In the genomic region with DNA sequence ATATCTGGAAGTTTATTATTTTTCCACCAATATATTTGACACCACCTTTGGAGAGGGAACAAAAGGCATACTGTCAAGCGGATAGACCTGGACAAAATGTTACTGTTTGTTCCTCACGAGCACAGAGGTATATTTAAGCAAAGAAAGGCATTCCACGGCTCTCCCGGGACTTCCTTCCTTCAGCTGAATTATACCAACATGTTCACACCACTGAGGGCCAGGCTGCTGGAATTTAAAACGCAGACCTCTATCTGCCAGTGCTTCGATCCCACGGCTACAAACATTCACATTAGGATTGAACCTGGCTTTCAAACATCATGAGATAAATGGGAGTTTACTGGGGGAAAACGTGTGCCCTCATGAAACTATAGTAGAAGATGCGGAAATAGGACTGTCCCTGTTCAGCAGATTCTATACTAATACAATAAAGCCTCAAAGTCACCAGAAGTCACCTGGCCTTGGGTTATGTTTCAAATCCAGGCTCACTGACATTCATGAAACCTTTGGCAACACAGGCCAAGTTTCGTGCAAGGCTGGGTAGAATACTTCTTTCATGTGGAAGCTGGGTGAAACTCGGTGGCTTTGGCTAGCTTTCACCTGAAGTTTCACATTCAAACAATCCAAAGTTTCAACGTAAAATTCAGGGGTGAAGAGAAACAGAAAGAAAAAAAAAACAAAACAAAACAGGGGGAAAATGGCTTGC, we compare ENCODE assay signal across 19 cellular contexts. TPM values are rescaled to one million over a fixed set of nuclear protein-coding genes. Genes with fewer than 3 reads are reported as not detected.
A peak's percentile ranks its signal among the peaks of the same experiment; 100 is the strongest.
DNase-seq lines count a peak whose midpoint lies in the region; ATAC-seq and TF ChIP-seq lines count a peak whose summit lies in the region.
"Had no signal": no experiment of that assay in that cellular context is flagged by ENCODE, and none has a peak within 500 bp of the region (broad histone marks: within the 10 kb centered on the region; RNA-seq: fewer than 3 reads in every experiment).

No MANE protein-coding gene starts in this region.

- no peak overlapping the region for H3K27ac Mint-ChIP-seq in activated CD8-positive, alpha-beta T cell treated with anti-CD3 and anti-CD28 coated beads, Interleukin-2, amount 10 ng/mL, durations not matched to agents 7 days and 5 days
- no peak overlapping the region for H3K27ac Mint-ChIP-seq in activated T-helper 17 cell treated with anti-CD3 and anti-CD28 coated beads, Interleukin-2, amount 50 U/mL, for 72 hours
- H3K27ac Mint-ChIP-seq: activated CD8-positive, alpha-beta memory T cell treated with anti-CD3 and anti-CD28 coated beads, Interleukin-2, amount 10 ng/mL, durations not matched to agents 7 days and 5 days had no signal

- POLR2A ChIA-PET in activated CD8-positive, alpha-beta T cell treated with anti-CD3 and anti-CD28 coated beads, Interleukin-2, amount 10 ng/mL, durations not matched to agents 7 days and 5 days (lab: Charles Lee), result no interaction called here

- no peak for DNase-seq in breast epithelium (ENCODE audit: low spot score in 2 of 2)
- no peak for DNase-seq in lower lobe of right lung
- no peak for DNase-seq in stomach
- DNase-seq in activated CD8-positive, alpha-beta T cell treated with anti-CD3 and anti-CD28 coated beads, Interleukin-2, amount 10 ng/mL, durations not matched to agents 7 days and 5 days, result no peak
- DNase-seq in NCI-H187 treated with DMSO at 0.1 percent for 48 hours (lab: John Stamatoyannopoulos, UW), result no peak
- DNase-seq: activated CD8-positive, alpha-beta memory T cell treated with anti-CD3 and anti-CD28 coated beads, Interleukin-2, amount 10 ng/mL, durations not matched to agents 7 days and 5 days; activated naive CD4-positive, alpha-beta T cell; central memory CD4-positive, alpha-beta T cell; DMS153; GOT3; kidney glomerular epithelial cell; NCI-H1436; NCI-H510A treated with DMSO at 0.1 percent for 48 hours; stimulated activated CD4-positive, alpha-beta T cell treated with anti-CD3 and anti-CD28 coated beads, Interleukin-12 subunit alpha, Interleukin-12 subunit beta, amount 100 ng/mL, for 4 hours had no signal

- H3K27ac ChIP-seq in KMS-11 (no peak overlapping the region), breast epithelium (peak overlapping the region; percentile 84 to 87), lower lobe of right lung (peak overlapping the region; percentile 78), stomach (peak overlapping the region; percentile 61 to 87 (median 79))
- H3K27ac ChIP-seq: epithelial cell of prostate had no signal

- H3K4me2 ChIP-seq in KMS-11, result peak overlapping the region; percentile 44; the same call in 1 of the 2 replicates

- CTCF ChIA-PET in activated CD8-positive, alpha-beta T cell treated with anti-CD3 and anti-CD28 coated beads, Interleukin-2, amount 10 ng/mL, durations not matched to agents 7 days and 5 days (lab: Charles Lee), result no interaction called here

- H3K9me3 Mint-ChIP-seq in activated CD8-positive, alpha-beta T cell treated with anti-CD3 and anti-CD28 coated beads, Interleukin-2, amount 10 ng/mL, durations not matched to agents 7 days and 5 days (ENCODE audit: insufficient read depth), result no peaks in the 10 kb centered on the region
- peaks cover 4% of the 10 kb centered on the region for H3K9me3 Mint-ChIP-seq in activated T-helper 17 cell treated with anti-CD3 and anti-CD28 coated beads, Interleukin-2, amount 50 U/mL, for 72 hours

- H3K27me3 Mint-ChIP-seq in activated CD8-positive, alpha-beta T cell treated with anti-CD3 and anti-CD28 coated beads, Interleukin-2, amount 10 ng/mL, durations not matched to agents 7 days and 5 days (ENCODE audit: low read depth), result peaks cover 2% of the 10 kb centered on the region
- peaks cover 7% of the 10 kb centered on the region for H3K27me3 Mint-ChIP-seq in activated T-helper 17 cell treated with anti-CD3 and anti-CD28 coated beads, Interleukin-2, amount 50 U/mL, for 72 hours

- H3K4me3 ChIP-seq in KMS-11 (IDR thresholded peaks at IDR 0.05; ENCODE audit: insufficient read depth, low read depth, low read length), result no peak overlapping the region
- H3K4me3 ChIP-seq in breast epithelium, result peak overlapping the region in 2 of 3 donors; percentile 40 to 54
- H3K4me3 ChIP-seq in lower lobe of right lung, result peak overlapping the region; percentile 37
- H3K4me3 ChIP-seq in stomach, result peak overlapping the region; percentile 25 to 35 (median 30)
- H3K4me3 ChIP-seq: K562 had no signal

- no peak for TF ChIP-seq CTCF in KMS-11 (conservative IDR thresholded peaks at IDR 0.05; ENCODE audit: low read depth, low read length)
- TF ChIP-seq CTCF in breast epithelium (IDR thresholded peaks at IDR 0.05), result no peak
- no peak for TF ChIP-seq CTCF in lower lobe of right lung (IDR thresholded peaks at IDR 0.05)
- no peak for TF ChIP-seq CTCF in stomach (IDR thresholded peaks at IDR 0.05)

- ATAC-seq in lower lobe of right lung (no peak), GM21381 (IDR thresholded peaks at IDR 0.05; ENCODE audit: unreplicated experiment) (no peak)
- ATAC-seq in activated CD8-positive, alpha-beta T cell treated with anti-CD3 and anti-CD28 coated beads, Interleukin-2, amount 10 ng/mL, durations not matched to agents 7 days and 5 days, result no peak
- ATAC-seq in activated T-helper 17 cell treated with anti-CD3 and anti-CD28 coated beads, Interleukin-2, amount 50 U/mL, for 72 hours (replicated peaks), result no peak
- ATAC-seq: activated CD8-positive, alpha-beta memory T cell treated with anti-CD3 and anti-CD28 coated beads, Interleukin-2, amount 10 ng/mL, durations not matched to agents 7 days and 5 days; K562 had no signal

- 25 to 49% (median 42%) methylated on average over 12 of the region's 12 CpGs for WGBS in stomach, 5 donors

- no peaks in the 10 kb centered on the region for H3K79me2 ChIP-seq in KMS-11 (ENCODE audit: insufficient read depth, low read depth)

- no peak overlapping the region for H2AFZ ChIP-seq in KMS-11 (ENCODE audit: low read depth)

- H3K9ac ChIP-seq in KMS-11, result no peak overlapping the region

- H3K36me3 Mint-ChIP-seq in activated CD8-positive, alpha-beta T cell treated with anti-CD3 and anti-CD28 coated beads, Interleukin-2, amount 10 ng/mL, durations not matched to agents 7 days and 5 days (ENCODE audit: low read depth), result no peaks in the 10 kb centered on the region
- no peaks in the 10 kb centered on the region for H3K36me3 Mint-ChIP-seq in activated T-helper 17 cell treated with anti-CD3 and anti-CD28 coated beads, Interleukin-2, amount 50 U/mL, for 72 hours (ENCODE audit: low read depth)
- H3K36me3 Mint-ChIP-seq: activated CD8-positive, alpha-beta memory T cell treated with anti-CD3 and anti-CD28 coated beads, Interleukin-2, amount 10 ng/mL, durations not matched to agents 7 days and 5 days had no signal

- no peaks in the 10 kb centered on the region for H3K4me1 Mint-ChIP-seq in activated CD8-positive, alpha-beta T cell treated with anti-CD3 and anti-CD28 coated beads, Interleukin-2, amount 10 ng/mL, durations not matched to agents 7 days and 5 days (ENCODE audit: low read depth)
- H3K4me1 Mint-ChIP-seq in activated T-helper 17 cell treated with anti-CD3 and anti-CD28 coated beads, Interleukin-2, amount 50 U/mL, for 72 hours, result no peaks in the 10 kb centered on the region
- H3K4me1 Mint-ChIP-seq: activated CD8-positive, alpha-beta memory T cell treated with anti-CD3 and anti-CD28 coated beads, Interleukin-2, amount 10 ng/mL, durations not matched to agents 7 days and 5 days had no signal

- no peak for TF ChIP-seq POLR2A in breast epithelium (IDR thresholded peaks at IDR 0.05)
- no peak for TF ChIP-seq POLR2A in stomach (IDR thresholded peaks at IDR 0.05)

- no peaks in the 10 kb centered on the region for H4K20me1 ChIP-seq in KMS-11 (ENCODE audit: insufficient read depth)

- H3K27me3 ChIP-seq in KMS-11 (ENCODE audit: insufficient read depth, low read depth) (peaks cover 16% of the 10 kb centered on the region; the same call in 1 of the 2 replicates), breast epithelium (no peaks in the 10 kb centered on the region), lower lobe of right lung (ENCODE audit: low read depth) (no peaks in the 10 kb centered on the region), stomach (no peaks in the 10 kb centered on the region)

- TF ChIP-seq EP300 in stomach (IDR thresholded peaks at IDR 0.05), result no peak

- H3K4me1 ChIP-seq in KMS-11 (ENCODE audit: low read depth, poor library complexity, severe bottlenecking) (peaks cover 20% of the 10 kb centered on the region), breast epithelium (no peaks in the 10 kb centered on the region), lower lobe of right lung (peaks cover 24% of the 10 kb centered on the region), stomach (peaks cover 0 to 57% (median 43%) of the 10 kb centered on the region in 4 donors)

- intact Hi-C loops in breast epithelium (cut with DNase I; ENCODE audit: low total_unique reads), result no loop called here
- intact Hi-C loops in lower lobe of right lung (cut with DNase I), result no loop called here
- intact Hi-C loops in stomach (cut with DNase I; ENCODE audit: low total_unique reads), result no loop called here

- H3K9me3 ChIP-seq in breast epithelium (peaks cover 0 to 6% of the 10 kb centered on the region in 2 donors), lower lobe of right lung (no peaks in the 10 kb centered on the region), stomach (peaks cover 0 to 4% (median 0%) of the 10 kb centered on the region in 4 donors)

- H3K36me3 ChIP-seq in KMS-11 (ENCODE audit: insufficient read depth), result no peaks in the 10 kb centered on the region
- no peaks in the 10 kb centered on the region for H3K36me3 ChIP-seq in breast epithelium
- H3K36me3 ChIP-seq in lower lobe of right lung, result no peaks in the 10 kb centered on the region
- no peaks in the 10 kb centered on the region for H3K36me3 ChIP-seq in stomach

- H3K4me3 Mint-ChIP-seq in activated CD8-positive, alpha-beta T cell treated with anti-CD3 and anti-CD28 coated beads, Interleukin-2, amount 10 ng/mL, durations not matched to agents 7 days and 5 days, result no peak overlapping the region
- H3K4me3 Mint-ChIP-seq in activated T-helper 17 cell treated with anti-CD3 and anti-CD28 coated beads, Interleukin-2, amount 50 U/mL, for 72 hours, result no peak overlapping the region
- H3K4me3 Mint-ChIP-seq: activated CD8-positive, alpha-beta memory T cell treated with anti-CD3 and anti-CD28 coated beads, Interleukin-2, amount 10 ng/mL, durations not matched to agents 7 days and 5 days had no signal

RNA-seq across cellular contexts. Expression of a gene that starts 39.5 kb away (rescaled TPM):
- 100 to 1,000 TPM in 2 of 3 donors, 10 to 100 TPM in 1; 21.8 to 132 (median 105) TPM for total RNA-seq in breast epithelium
- total RNA-seq in lower lobe of right lung, result 49.3 TPM
- 100 to 1,000 TPM in 4 of 5 donors, 1 to 10 TPM in 1; 9.0 to 908 (median 235) TPM for total RNA-seq in stomach
- 10 to 100 TPM; 20.0 to 31.2 (median 23.8) TPM for polyA plus RNA-seq in stomach
- not detected for total RNA-seq in activated CD8-positive, alpha-beta T cell treated with anti-CD3 and anti-CD28 coated beads, Interleukin-2, amount 10 ng/mL, durations not matched to agents 7 days and 5 days
- total RNA-seq in activated T-helper 17 cell treated with anti-CD3 and anti-CD28 coated beads, Interleukin-2, amount 50 U/mL, for 72 hours, result not detected
- total RNA-seq: activated CD8-positive, alpha-beta memory T cell treated with anti-CD3 and anti-CD28 coated beads, Interleukin-2, amount 10 ng/mL, durations not matched to agents 7 days and 5 days had no signal
- polyA plus RNA-seq: K562 had no signal

Comparison
In these comparisons a context has a peak if more than half of its experiments do, and no peak if none do; other contexts are left out.
1. RNA of a gene that starts 39.5 kb away (total RNA-seq): 9.0 to 908 TPM in stomach, 21.8 to 132 TPM in breast epithelium and 49.3 TPM in lower lobe of right lung (single experiment); not detected in activated T-helper 17 cell treated with anti-CD3 and anti-CD28 coated beads, Interleukin-2, amount 50 U/mL, for 72 hours and not detected in activated CD8-positive, alpha-beta T cell treated with anti-CD3 and anti-CD28 coated beads, Interleukin-2, amount 10 ng/mL, durations not matched to agents 7 days and 5 days; every median in the first group is over 4 times any median in the second.